8 cellular contexts compared by ENCODE assay signal in the genomic region with DNA sequence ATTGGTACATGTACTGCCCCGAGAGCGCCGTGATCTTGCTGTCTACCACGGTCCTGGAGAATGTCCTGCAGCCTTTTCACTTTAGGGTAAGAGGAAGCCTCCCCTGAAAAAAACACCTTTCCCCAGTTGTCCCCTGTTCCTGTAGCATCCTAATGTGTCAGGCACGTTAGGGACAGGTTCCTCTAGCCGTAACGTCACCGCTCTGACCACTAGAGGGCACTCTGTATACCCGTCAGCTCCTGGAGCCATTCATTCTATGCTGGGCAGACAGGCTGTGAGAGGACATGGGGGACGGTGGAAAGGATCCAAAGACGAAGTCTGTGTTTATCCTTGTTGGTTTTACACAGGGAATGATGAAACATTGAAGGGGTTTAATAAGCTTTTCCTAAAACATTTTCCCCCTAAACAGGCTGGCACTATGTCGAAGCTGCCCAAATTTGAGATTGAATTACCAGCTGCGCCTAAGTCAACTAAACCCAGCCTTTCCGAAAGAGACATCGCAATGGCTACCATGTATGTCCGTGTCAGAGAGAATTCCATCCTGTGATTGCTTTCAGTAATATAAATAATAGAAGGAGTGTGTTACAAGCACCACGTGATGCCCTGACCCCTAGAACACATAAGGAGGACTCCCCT. TPM values are rescaled to one million over a fixed set of nuclear protein-coding genes. Genes with fewer than 3 reads are reported as not detected.
DNase-seq lines count a peak whose midpoint lies in the region; ATAC-seq and TF ChIP-seq lines count a peak whose summit lies in the region.

No MANE protein-coding gene starts in this region.

- no peaks in the 10 kb centered on the region for H3K27me3 ChIP-seq in AG04450 (ENCODE audit: control insufficient read depth, insufficient read depth, low read length)

- H3K9me3 Mint-ChIP-seq in activated CD4-positive, alpha-beta T cell treated with anti-CD3 and anti-CD28 coated beads for 36 hours (ENCODE audit: low read depth) = no peaks in the 10 kb centered on the region

- POLR2A ChIA-PET in AG04450 (lab: Yijun Ruan, JAX) = interaction anchor here (0.6 to 0.7 kb wide), 2 partner anchors 7 to 28 kb away, joined by 3 to 4 read pairs; no protein-coding TSS in a partner anchor
- POLR2A ChIA-PET in activated CD4-positive, alpha-beta T cell treated with anti-CD3 and anti-CD28 coated beads for 36 hours (lab: Charles Lee) = interaction anchor here (0.6 kb wide), 1 partner anchor 110 kb away, joined by 3 read pairs; no protein-coding TSS in a partner anchor

- peak; percentile 73 for ATAC-seq in GM18868 (IDR thresholded peaks at IDR 0.05; ENCODE audit: unreplicated experiment)
- peak; percentile 80 for ATAC-seq in HG03139 (IDR thresholded peaks at IDR 0.05; ENCODE audit: unreplicated experiment)
- ATAC-seq in activated CD4-positive, alpha-beta T cell treated with anti-CD3 and anti-CD28 coated beads for 36 hours = peak; percentile 98

- no peak overlapping the region for H3K4me3 ChIP-seq in AG04450 (ENCODE audit: low read depth, low read length)

- intact Hi-C loops in activated CD4-positive, alpha-beta T cell treated with anti-CD3 and anti-CD28 coated beads for 36 hours (cut with DNase I, micrococcal nuclease) = loop anchor here (1.0 to 10.0 kb wide), 4 partner anchors 71 to 297 kb away; no protein-coding TSS in a partner anchor

- no peak overlapping the region for H3K27ac ChIP-seq in AG04450 (ENCODE audit: low read depth, low read length)

- peaks cover 44% of the 10 kb centered on the region for H3K36me3 Mint-ChIP-seq in activated CD4-positive, alpha-beta T cell treated with anti-CD3 and anti-CD28 coated beads for 36 hours (ENCODE audit: low read depth)

- CTCF ChIA-PET in AG04450 (lab: Charles Lee) = interaction anchor here (0.6 to 4.3 kb wide), 31 partner anchors 8 to 620 kb away, joined by 3 to 49 read pairs (median 5); no protein-coding TSS in a partner anchor
- CTCF ChIA-PET in activated CD4-positive, alpha-beta T cell treated with anti-CD3 and anti-CD28 coated beads for 36 hours (lab: Charles Lee) = interaction anchor here (0.7 to 3.5 kb wide), 29 partner anchors 8 to 492 kb away, joined by 3 to 40 read pairs (median 4); a partner anchor contains a TSS

- H3K4me3 Mint-ChIP-seq in activated CD4-positive, alpha-beta T cell treated with anti-CD3 and anti-CD28 coated beads for 36 hours = no peak overlapping the region

- peak overlapping the region; percentile 60 for H3K27ac Mint-ChIP-seq in activated CD4-positive, alpha-beta T cell treated with anti-CD3 and anti-CD28 coated beads for 36 hours

- DNase-seq in AG04450 (ENCODE audit: low read depth, low spot score) (peak; percentile 46), NCI-H446 (lab: John Stamatoyannopoulos, UW) (peak; percentile 48 to 82), cerebellum (ENCODE audit: low spot score) (peak; percentile 80), left kidney (ENCODE audit: low read depth, low spot score) (peak; percentile 91)
- peak; percentile 86 for DNase-seq in activated CD4-positive, alpha-beta T cell treated with anti-CD3 and anti-CD28 coated beads for 36 hours
- DNase-seq in stimulated activated CD4-positive, alpha-beta T cell treated with anti-CD3 and anti-CD28 coated beads, Interleukin-4, amount 100 ng/mL, for 48 hours (ENCODE audit: low read depth in 2 of 2) = peak; percentile 63 to 67

- peaks cover 9% of the 10 kb centered on the region for H3K4me1 Mint-ChIP-seq in activated CD4-positive, alpha-beta T cell treated with anti-CD3 and anti-CD28 coated beads for 36 hours

- no peaks in the 10 kb centered on the region for H3K27me3 Mint-ChIP-seq in activated CD4-positive, alpha-beta T cell treated with anti-CD3 and anti-CD28 coated beads for 36 hours

- H3K9me3 ChIP-seq in AG04450 (ENCODE audit: control insufficient read depth, insufficient read depth, low read length) = no peaks in the 10 kb centered on the region

- peak; percentile 93 for TF ChIP-seq CTCF in AG04450 (IDR thresholded peaks at IDR 0.05; ENCODE audit: low read depth, low read length)

RNA-seq across cellular contexts. Expression of a gene that starts 12.7 kb away (rescaled TPM):
- polyA plus RNA-seq in AG04450 (2011; rRNA removed) = 16.3 and 18.1 TPM in 2 replicates
- 11.4 and 18.6 TPM in 2 replicates for polyA minus RNA-seq in AG04450 (2011; rRNA and poly(A)+ RNA removed)
- total RNA-seq in activated CD4-positive, alpha-beta T cell treated with anti-CD3 and anti-CD28 coated beads for 36 hours = 10 to 100 TPM; 28.7 to 29.8 TPM
- 29.4 TPM for total RNA-seq in cerebellum
